Comparison of ENCODE assay signal across 8 cellular contexts in the genomic region with DNA sequence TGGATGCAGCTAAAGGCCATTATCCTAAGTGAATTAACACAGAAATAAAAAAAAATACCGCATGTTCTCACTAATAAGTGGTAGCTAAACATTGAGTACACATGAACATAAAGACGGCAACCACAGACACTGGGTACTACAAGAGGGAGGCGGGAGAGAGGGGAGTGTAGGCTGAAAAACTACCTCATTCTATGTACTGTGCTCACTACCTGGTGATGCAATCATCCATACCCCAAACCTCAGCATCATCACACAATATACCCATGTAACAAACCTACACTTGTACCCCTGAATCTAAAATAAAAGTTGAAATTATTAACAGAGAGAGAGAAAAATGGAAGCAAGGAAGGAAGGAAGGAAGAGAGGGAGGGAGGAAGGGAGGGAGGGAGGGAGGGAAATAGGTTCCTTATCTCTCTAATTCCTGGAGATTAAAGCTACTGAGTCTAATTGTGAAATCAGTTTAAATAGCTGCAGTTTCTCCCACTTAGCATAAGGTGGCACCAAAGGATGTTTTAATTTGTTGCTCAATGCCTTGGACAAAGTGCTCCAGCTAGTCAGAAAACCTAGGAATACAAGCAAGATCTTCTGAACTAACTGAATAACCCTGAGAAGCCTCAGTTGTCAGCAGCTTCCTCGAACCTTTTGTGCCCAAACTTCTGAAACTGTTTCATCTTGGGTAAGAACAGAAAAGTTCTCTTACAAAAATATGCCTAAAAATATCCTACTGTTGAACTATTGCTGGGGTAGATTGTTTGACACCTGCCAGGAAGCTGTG.
DNase-seq lines count a peak whose midpoint lies in the region; ATAC-seq and TF ChIP-seq lines count a peak whose summit lies in the region.

No MANE protein-coding gene starts in this region.

- H3K9me3 ChIP-seq in OCI-LY3 (ENCODE audit: insufficient read depth, low read length) = no peaks in the 10 kb centered on the region
- no peaks in the 10 kb centered on the region for H3K9me3 ChIP-seq in mesenchymal stem cell (ENCODE audit: control insufficient read depth, low read length)

- H2BK15ac ChIP-seq in mesenchymal stem cell (ENCODE audit: low read depth, poor library complexity, severe bottlenecking) = no peak overlapping the region

- H3K4me1 ChIP-seq in OCI-LY3 (ENCODE audit: low read length) (0 out of 2 replicates have a peak, but pooled peaks cover 2% of the 10 kb centered on the region), mesenchymal stem cell (ENCODE audit: control insufficient read depth, insufficient read depth, low read depth, low read length) (no peaks in the 10 kb centered on the region)

- H3K9ac ChIP-seq in OCI-LY3 (ENCODE audit: low read length) (no peak overlapping the region), mesenchymal stem cell (ENCODE audit: low read length) (no peak overlapping the region)

- H2BK5ac ChIP-seq in mesenchymal stem cell (ENCODE audit: low read depth, low read length, poor library complexity, severe bottlenecking) = no peak overlapping the region

- no peaks in the 10 kb centered on the region for H3K79me1 ChIP-seq in mesenchymal stem cell (replicated peaks; ENCODE audit: low read length, poor library complexity, severe bottlenecking)

- no peak overlapping the region for H3K4me3 ChIP-seq in OCI-LY3 (ENCODE audit: low read length)
- H3K4me3 ChIP-seq in mesenchymal stem cell (ENCODE audit: insufficient read depth in 1 of 2, low read depth in 1 of 2, low read length in 2 of 2) = no peak overlapping the region

- H4K91ac ChIP-seq in mesenchymal stem cell (ENCODE audit: low read length) = no peak overlapping the region

- TF ChIP-seq CTCF in OCI-LY3 (IDR thresholded peaks at IDR 0.05; ENCODE audit: low read depth, low read length) = peak; percentile 74

- H3K27ac ChIP-seq in OCI-LY3 (ENCODE audit: low read length) = no peak overlapping the region
- no peak overlapping the region for H3K27ac ChIP-seq in mesenchymal stem cell (ENCODE audit: low read length, poor library complexity, severe bottlenecking)

- 0 out of 2 replicates have a peak overlapping the region, but pooled peaks have one; percentile 1 for H2AFZ ChIP-seq in OCI-LY3 (ENCODE audit: low read depth, low read length)
- H2AFZ ChIP-seq in mesenchymal stem cell (ENCODE audit: low read depth, low read length) = no peak overlapping the region

- H2BK120ac ChIP-seq in mesenchymal stem cell (ENCODE audit: low read depth, low read length) = no peak overlapping the region

- DNase-seq in GM03348 (ENCODE audit: low spot score) (peak; percentile 75), Kasumi-1 (lab: John Stamatoyannopoulos, UW) (peak; percentile 77 to 85), dedifferentiated amniotic fluid mesenchymal stem cell (ENCODE audit: extremely low spot score) (peak; percentile 86), mesenchymal stem cell (peak; percentile 73), cortex of kidney (lab: John Stamatoyannopoulos, UW) (no peak)
- DNase-seq in stimulated activated naive CD4-positive, alpha-beta T cell treated with Interleukin-2 at 50 U/mL for 16 hours (lab: John Stamatoyannopoulos, UW) = no peak

- no peak overlapping the region for H3K18ac ChIP-seq in mesenchymal stem cell (ENCODE audit: low read depth in 1 of 2, low read length in 2 of 2)

- H3K14ac ChIP-seq in mesenchymal stem cell (ENCODE audit: low read length in 2 of 2) = no peak overlapping the region

- ATAC-seq in GM21786 (IDR thresholded peaks at IDR 0.05; ENCODE audit: unreplicated experiment) = peak; percentile 35

- H3K27me3 ChIP-seq in OCI-LY3 (ENCODE audit: low read depth, low read length) (no peaks in the 10 kb centered on the region), mesenchymal stem cell (ENCODE audit: control insufficient read depth in 1 of 2, insufficient read depth in 1 of 2, low read length in 2 of 2) (no peaks in the 10 kb centered on the region)

- peak overlapping the region; percentile 40 for H3K4me2 ChIP-seq in OCI-LY3 (ENCODE audit: low read length)
- no peak overlapping the region for H3K4me2 ChIP-seq in mesenchymal stem cell (ENCODE audit: low read length, poor library complexity, severe bottlenecking)

- no peaks in the 10 kb centered on the region for H3K79me2 ChIP-seq in OCI-LY3 (ENCODE audit: low read length)

- no peak overlapping the region for H4K8ac ChIP-seq in mesenchymal stem cell (ENCODE audit: low read length)

- H2AK5ac ChIP-seq in mesenchymal stem cell (ENCODE audit: low read length, severe bottlenecking) = no peak overlapping the region

- 29% methylated on average over 3 of the region's 4 CpGs for WGBS in mesenchymal stem cell

- H3K4ac ChIP-seq in mesenchymal stem cell (ENCODE audit: low read depth in 1 of 2, low read length in 2 of 2) = no peak overlapping the region

- H3K23ac ChIP-seq in mesenchymal stem cell (ENCODE audit: low read length in 2 of 2) = no peak overlapping the region

- no peak overlapping the region for H2BK12ac ChIP-seq in mesenchymal stem cell (ENCODE audit: low read length in 2 of 2)

- H3K36me3 ChIP-seq in OCI-LY3 (replicated peaks; ENCODE audit: low read depth, low read length) = no peaks in the 10 kb centered on the region
- H3K36me3 ChIP-seq in mesenchymal stem cell (ENCODE audit: control insufficient read depth in 1 of 2, insufficient read depth in 2 of 2, low read depth in 1 of 2, low read length in 2 of 2) = no peaks in the 10 kb centered on the region

- H4K20me1 ChIP-seq in OCI-LY3 (ENCODE audit: insufficient read depth, low read length) = no peaks in the 10 kb centered on the region

Comparison
In these comparisons a context has a peak if more than half of its experiments do, and no peak if none do; other contexts are left out.
1. DNase-seq: peak in GM03348 (single experiment), Kasumi-1 (2 of 2), dedifferentiated amniotic fluid mesenchymal stem cell (single experiment) and mesenchymal stem cell (single experiment); none in cortex of kidney (single experiment) and stimulated activated naive CD4-positive, alpha-beta T cell treated with Interleukin-2 at 50 U/mL for 16 hours (single experiment).